Comparison of ENCODE assay signal across 22 cellular contexts in the genomic region with DNA sequence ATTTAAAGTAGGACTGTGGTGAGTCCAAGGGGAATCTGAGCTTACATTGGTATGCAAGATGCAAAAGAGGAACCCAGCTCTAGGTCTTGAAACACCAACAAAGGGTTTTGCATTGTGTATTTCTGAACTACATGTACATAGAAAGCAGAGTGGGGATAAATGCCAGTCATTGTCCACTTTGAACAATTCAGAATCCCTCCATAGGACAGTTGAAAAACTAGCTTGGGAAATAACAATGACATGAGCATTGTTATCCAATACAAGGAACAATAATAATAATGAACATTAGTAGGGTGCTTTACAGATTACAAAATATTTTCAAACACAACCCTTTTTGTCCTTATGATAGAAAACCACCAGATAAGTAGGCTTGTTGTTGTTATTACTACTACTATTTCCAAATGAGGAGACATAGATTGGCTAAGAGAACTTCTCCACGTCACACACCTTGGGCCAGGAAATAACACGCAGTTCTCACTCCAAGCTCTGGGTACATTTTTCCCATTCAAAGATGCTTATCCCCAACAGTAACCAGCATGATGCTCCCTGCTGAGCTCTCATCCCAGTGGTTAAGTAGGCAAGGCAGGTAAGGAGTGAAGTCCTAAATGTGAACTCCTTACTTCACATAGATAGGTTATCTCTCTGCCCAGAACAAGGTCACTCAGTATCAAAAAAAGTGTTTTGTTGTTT. TPM values are rescaled to one million over a fixed set of nuclear protein-coding genes. Genes with fewer than 3 reads are reported as not detected.
A peak's percentile ranks its signal among the peaks of the same experiment; 100 is the strongest.
DNase-seq lines count a peak whose midpoint lies in the region; ATAC-seq, FAIRE-seq and TF ChIP-seq lines count a peak whose summit lies in the region.
"Had no signal": no experiment of that assay in that cellular context is flagged by ENCODE, and none has a peak within 500 bp of the region (broad histone marks: within the 10 kb centered on the region; RNA-seq: fewer than 3 reads in every experiment).

No MANE protein-coding gene starts in this region.

- no peak overlapping the region for H3K18ac ChIP-seq in trophoblast cell (ENCODE audit: low read length)

- H3F3A ChIP-seq in GM23338 (replicated peaks; ENCODE audit: low read depth) = no peaks in the 10 kb centered on the region

- ATAC-seq in HepG2 (no peak), right lobe of liver (no peak), GM23338 (no peak), HG02970 (IDR thresholded peaks at IDR 0.05; ENCODE audit: low FRiP score, unreplicated experiment) (no peak)
- ATAC-seq: A549; CD8-positive, alpha-beta T cell had no signal

- H3K36me3 ChIP-seq in HepG2 (replicated peaks in 1 of 2; ENCODE audit: control insufficient read depth in 1 of 2, insufficient read depth in 2 of 2, low read length in 2 of 2) (no peaks in the 10 kb centered on the region), right lobe of liver (no peaks in the 10 kb centered on the region), trophoblast cell (ENCODE audit: control insufficient read depth in 1 of 2, insufficient read depth in 2 of 2, low read length in 2 of 2) (no peaks in the 10 kb centered on the region), GM23338 (ENCODE audit: insufficient read depth) (no peaks in the 10 kb centered on the region)
- H3K36me3 ChIP-seq: BLaER1 treated with 17β-estradiol and CSF1 and Interleukin-3, amounts not matched to agents 10 nM and 100 nM; HAP-1 had no signal

- H3K4ac ChIP-seq in trophoblast cell (ENCODE audit: low read depth, low read length) = no peak overlapping the region

- H3K9me2 ChIP-seq in GM23338 (ENCODE audit: insufficient read depth) = peaks cover 8% of the 10 kb centered on the region

- no peak overlapping the region for H4K12ac ChIP-seq in trophoblast cell (ENCODE audit: low read depth, low read length)

- no peak overlapping the region for H4K8ac ChIP-seq in trophoblast cell (ENCODE audit: low read depth, low read length)

- BruUV-seq in HepG2 (replicated peaks; lab: Mats Ljungman, UMichigan) = no TSS peak

- H4K91ac ChIP-seq in trophoblast cell (ENCODE audit: low read depth, low read length) = no peak overlapping the region

- H3K27ac Mint-ChIP-seq in GM23338 = no peak overlapping the region
- H3K27ac Mint-ChIP-seq: B cell; CD8-positive, alpha-beta T cell had no signal

- intact Hi-C loops in HepG2 (cut with micrococcal nuclease; ENCODE audit: unreplicated experiment) (no loop called here), right lobe of liver (cut with DNase I) (no loop called here)

- no peaks in the 10 kb centered on the region for H3K4me1 Mint-ChIP-seq in GM23338
- H3K4me1 Mint-ChIP-seq: B cell had no signal

- FAIRE-seq in HepG2 (lab: Jason Lieb, UNC) = no peak
- FAIRE-seq: A549, G401.6, GM12891, GM19239 had no signal

- POLR2A ChIA-PET in HepG2 (lab: Yijun Ruan, JAX) = no interaction called here

- no peak overlapping the region for H2BK5ac ChIP-seq in trophoblast cell (ENCODE audit: low read depth, low read length, poor library complexity)

- no peak overlapping the region for H2AK5ac ChIP-seq in trophoblast cell (ENCODE audit: low read length)

- no peak overlapping the region for H3K27ac ChIP-seq in HepG2 (ENCODE audit: extremely low read length, insufficient read depth, low read length)
- no peak overlapping the region for H3K27ac ChIP-seq in right lobe of liver
- no peak overlapping the region for H3K27ac ChIP-seq in trophoblast cell (ENCODE audit: low read depth, low read length)
- no peak overlapping the region for H3K27ac ChIP-seq in GM23338 (ENCODE audit: low read depth)
- H3K27ac ChIP-seq: 22Rv1; A549; BLaER1 treated with 17β-estradiol and CSF1 and Interleukin-3, amounts not matched to agents 10 nM and 100 nM; HL-60 had no signal

- TF ChIP-seq EP300 in HepG2 (IDR thresholded peaks at IDR 0.05; ENCODE audit: low read depth in 2 of 2, low read length in 2 of 2) (no peak), HepG2 (CRISPR knock-in tag; IDR thresholded peaks at IDR 0.05; ENCODE audit: borderline replicate concordance) (no peak)

- H3K4me3 ChIP-seq in HepG2 (replicated peaks in 1 of 3; ENCODE audit: insufficient read depth in 1 of 3, low read depth in 2 of 3, low read length in 3 of 3) (no peak overlapping the region), right lobe of liver (no peak overlapping the region), trophoblast cell (ENCODE audit: low read depth, low read length) (no peak overlapping the region), GM23338 (no peak overlapping the region)
- H3K4me3 ChIP-seq: A549; BLaER1 treated with 17β-estradiol and CSF1 and Interleukin-3, amounts not matched to agents 10 nM and 100 nM; HAP-1 had no signal

- no peak overlapping the region for H3K4me3 Mint-ChIP-seq in GM23338
- H3K4me3 Mint-ChIP-seq: B cell; CD8-positive, alpha-beta T cell had no signal

- H2AFZ ChIP-seq in HepG2 (ENCODE audit: low read length) (no peak overlapping the region), trophoblast cell (ENCODE audit: insufficient read depth, low read length, poor library complexity) (no peak overlapping the region), GM23338 (no peak overlapping the region)

- TF ChIP-seq CTCF in HepG2 (CRISPR knock-in tag; IDR thresholded peaks at IDR 0.05) (no peak), right lobe of liver (IDR thresholded peaks at IDR 0.05) (no peak), GM23338 (conservative IDR thresholded peaks at IDR 0.05; ENCODE audit: low read depth in 2 of 2) (no peak)

- H3K9ac ChIP-seq in HepG2 (ENCODE audit: insufficient read depth, low read depth, low read length) (no peak overlapping the region), trophoblast cell (ENCODE audit: low read length) (no peak overlapping the region)
- H3K9ac ChIP-seq: BLaER1 treated with 17β-estradiol and CSF1 and Interleukin-3, amounts not matched to agents 10 nM and 100 nM had no signal

- in situ Hi-C loops in HepG2 (cut with HindIII; ENCODE audit: extremely low pct_ligation_motif_present, low pct_unique_long_range_greater_than_20kb) = no loop called here

- H4K20me1 ChIP-seq in HepG2 (ENCODE audit: insufficient read depth, low read length) = no peaks in the 10 kb centered on the region
- no peaks in the 10 kb centered on the region for H4K20me1 ChIP-seq in GM23338 (replicated peaks; ENCODE audit: insufficient read depth)
- H4K20me1 ChIP-seq: BLaER1 treated with 17β-estradiol and CSF1 and Interleukin-3, amounts not matched to agents 10 nM and 100 nM had no signal

- no peak overlapping the region for H3K14ac ChIP-seq in trophoblast cell (ENCODE audit: low read length)

- DNase-seq in HepG2 (ENCODE audit: low spot score) (no peak), right lobe of liver (no peak), inferior parietal cortex (ENCODE audit: extremely low spot score) (peak; percentile 16), trophoblast cell (peak; percentile 62 to 91), NCI-H82 (lab: John Stamatoyannopoulos, UW) (no peak), GM23338 (ENCODE audit: low spot score) (no peak)
- no peak for DNase-seq in activated CD4-positive, alpha-beta T cell treated with anti-CD3 and anti-CD28 coated beads, Interleukin-2, amount 50 U/mL, for 4 hours
- DNase-seq: Calu3; CD8-positive, alpha-beta T cell; DMS 273 treated with DMSO at 0.1 percent for 48 hours; DMS53; IMR-90 had no signal

- TF ChIP-seq RAD21 in HepG2 (CRISPR knock-in tag; IDR thresholded peaks at IDR 0.05) = no peak

- 37% methylated on average over 2 of the region's 2 CpGs for WGBS in HepG2 (ENCODE audit: low lambda C conversion rate)
- WGBS in right lobe of liver (ENCODE audit: insufficient coverage, low coverage, low lambda C conversion rate, missing lambda C conversion rate) = 75% methylated on average over 2 of the region's 2 CpGs
- no CpG with 5 or more reads among the region's 2 CpGs for whole genome bisulfite sequencing in trophoblast cell (ENCODE audit: extremely low coverage, insufficient coverage, insufficient read length)

- no peak overlapping the region for H2BK120ac ChIP-seq in trophoblast cell (ENCODE audit: insufficient read depth, low read length, poor library complexity)

- H3K4me1 ChIP-seq in HepG2 (ENCODE audit: insufficient read depth, low read length) (no peaks in the 10 kb centered on the region), right lobe of liver (no peaks in the 10 kb centered on the region), trophoblast cell (ENCODE audit: control insufficient read depth in 1 of 2, insufficient read depth in 2 of 2, low read length in 2 of 2) (no peaks in the 10 kb centered on the region), GM23338 (ENCODE audit: insufficient read depth) (no peaks in the 10 kb centered on the region)
- H3K4me1 ChIP-seq: A549; BLaER1 treated with 17β-estradiol and CSF1 and Interleukin-3, amounts not matched to agents 10 nM and 100 nM had no signal

- no peaks in the 10 kb centered on the region for H3K79me2 ChIP-seq in HepG2 (ENCODE audit: insufficient read depth, low read length)
- no peaks in the 10 kb centered on the region for H3K79me2 ChIP-seq in trophoblast cell (ENCODE audit: control insufficient read depth, insufficient read depth, low read length, poor library complexity)
- no peaks in the 10 kb centered on the region for H3K79me2 ChIP-seq in GM23338 (replicated peaks; ENCODE audit: insufficient read depth)

- no peak overlapping the region for H3K23ac ChIP-seq in trophoblast cell (ENCODE audit: low read length)

- H3K4me2 ChIP-seq in HepG2 (ENCODE audit: low read depth, low read length) (no peak overlapping the region), trophoblast cell (ENCODE audit: low read length) (no peak overlapping the region), GM23338 (no peak overlapping the region)
- H3K4me2 ChIP-seq: A549; BLaER1 treated with 17β-estradiol and CSF1 and Interleukin-3, amounts not matched to agents 10 nM and 100 nM had no signal

- no peaks in the 10 kb centered on the region for H3K9me3 Mint-ChIP-seq in GM23338
- H3K9me3 Mint-ChIP-seq: CD8-positive, alpha-beta T cell had no signal

- H3K27me3 Mint-ChIP-seq in GM23338 (ENCODE audit: insufficient read depth, low read depth, poor library complexity) = no peaks in the 10 kb centered on the region

- H3K27me3 ChIP-seq in HepG2 (ENCODE audit: control insufficient read depth in 1 of 2, insufficient read depth in 2 of 2, low read length in 2 of 2) (no peaks in the 10 kb centered on the region), right lobe of liver (no peaks in the 10 kb centered on the region), trophoblast cell (ENCODE audit: insufficient read depth, low read length) (no peaks in the 10 kb centered on the region), GM23338 (ENCODE audit: insufficient read depth) (no peaks in the 10 kb centered on the region)
- H3K27me3 ChIP-seq: BLaER1 treated with 17β-estradiol and CSF1 and Interleukin-3, amounts not matched to agents 10 nM and 100 nM had no signal

- H3K9me3 ChIP-seq in HepG2 (ENCODE audit: low read length) = no peaks in the 10 kb centered on the region
- no peaks in the 10 kb centered on the region for H3K9me3 ChIP-seq in right lobe of liver
- H3K9me3 ChIP-seq in trophoblast cell (ENCODE audit: insufficient read depth, low read depth, low read length) = no peaks in the 10 kb centered on the region
- H3K9me3 ChIP-seq: A549, HAP-1 had no signal

- CTCF ChIA-PET in HepG2 (lab: Yijun Ruan, JAX; ENCODE audit: low intra/inter-chr PET ratio, low total read pairs) = no interaction called here

- H2BK12ac ChIP-seq in trophoblast cell (ENCODE audit: low read length) = no peak overlapping the region

- no peaks in the 10 kb centered on the region for H3K79me1 ChIP-seq in trophoblast cell (ENCODE audit: low read length)

- TF ChIP-seq POLR2A in HepG2 (IDR thresholded peaks at IDR 0.05; ENCODE audit: insufficient read depth in 1 of 2, low read depth in 2 of 2, low read length in 2 of 2) = no peak
- TF ChIP-seq POLR2A in right lobe of liver (IDR thresholded peaks at IDR 0.05) = no peak

- no peaks in the 10 kb centered on the region for H3K36me3 Mint-ChIP-seq in GM23338 (ENCODE audit: low read depth)
- H3K36me3 Mint-ChIP-seq: CD8-positive, alpha-beta T cell had no signal

RNA-seq across cellular contexts. Expression of gene RASSF8, which starts 51.7 kb away (rescaled TPM):
- 9.2 and 10.4 TPM in 2 replicates for total RNA-seq in HepG2 (2016; rRNA removed; fragmentation: Illumina TruSeq; extraction: Trizol)
- 4.9 and 5.8 TPM in 2 replicates for total RNA-seq in HepG2 (2016; cell fraction: cytosol; rRNA removed; fragmentation: Illumina TruSeq; extraction: Trizol; ENCODE audit: low read depth)
- 7.7 and 12.0 TPM in 2 replicates for total RNA-seq in HepG2 (2016; cell fraction: insoluble cytoplasmic fraction; rRNA removed; fragmentation: Illumina TruSeq; extraction: Trizol)
- total RNA-seq in HepG2 (2016; cell fraction: membrane; rRNA removed; fragmentation: Illumina TruSeq; extraction: Trizol) = 6.1 and 7.6 TPM in 2 replicates
- 6.3 and 6.7 TPM in 2 replicates for total RNA-seq in HepG2 (2016; cell fraction: nucleus; rRNA removed; fragmentation: Illumina TruSeq; extraction: Trizol)
- 0.54 and 0.82 TPM in 2 replicates for polyA plus RNA-seq in HepG2 (2011; rRNA removed)
- polyA plus RNA-seq in HepG2 (2011; cell fraction: cytosol; rRNA removed) = 0.25 and 0.50 TPM in 2 replicates
- polyA plus RNA-seq in HepG2 (2011; cell fraction: nucleus; rRNA removed) = 0.14 and 0.16 TPM in 2 replicates
- polyA plus RNA-seq in HepG2 (2012) = 0.51 and 0.57 TPM in 2 replicates
- 0.34 and 0.36 TPM in 2 replicates for polyA plus RNA-seq in HepG2 (2016; cell fraction: cytosol; fragmentation: Illumina TruSeq; extraction: Trizol; ENCODE audit: low read depth)
- polyA plus RNA-seq in HepG2 (2016; cell fraction: insoluble cytoplasmic fraction; fragmentation: Illumina TruSeq; extraction: Trizol; ENCODE audit: low read depth) = 3.8 and 4.0 TPM in 2 replicates
- polyA plus RNA-seq in HepG2 (2016; cell fraction: membrane; fragmentation: Illumina TruSeq; extraction: Trizol; ENCODE audit: low read depth) = 0.88 and 0.97 TPM in 2 replicates
- 2.9 and 3.3 TPM in 2 replicates for polyA plus RNA-seq in HepG2 (2016; cell fraction: nucleus; fragmentation: Illumina TruSeq; extraction: Trizol; ENCODE audit: insufficient read depth, low read depth)
- polyA minus RNA-seq in HepG2 (2011; rRNA and poly(A)+ RNA removed; ENCODE audit: low replicate concordance) = 0.74 and 52.7 TPM in 2 replicates
- 1.1 and 3.2 TPM in 2 replicates for polyA minus RNA-seq in HepG2 (2011; cell fraction: cytosol; rRNA and poly(A)+ RNA removed)
- polyA minus RNA-seq in HepG2 (2011; cell fraction: nucleus; rRNA and poly(A)+ RNA removed) = 3.4 and 3.5 TPM in 2 replicates
- 10 to 100 TPM in 1 of 6 experiments, 1 to 10 TPM in 5; 3.9 to 12.4 (median 7.3) TPM for total RNA-seq in right lobe of liver
- 19.0 and 19.7 TPM in 2 replicates for polyA plus RNA-seq in trophoblast cell (2013)
- total RNA-seq in GM23338 (2014; rRNA removed; shearing (Covaris generic)) = 30.6 and 30.8 TPM in 2 replicates
- polyA plus RNA-seq in GM23338 (2016; fragmentation: Nextera tagmentation; extraction: Ambion mirVana) = 11.5 and 13.4 TPM in 2 replicates

Comparison
In these comparisons a context has a peak if more than half of its experiments do, and no peak if none do; other contexts are left out.
1. DNase-seq: peak in inferior parietal cortex (single experiment) and trophoblast cell (2 of 2); none in HepG2 (single experiment), right lobe of liver (0 of 3), NCI-H82 (single experiment), GM23338 (single experiment) and activated CD4-positive, alpha-beta T cell treated with anti-CD3 and anti-CD28 coated beads, Interleukin-2, amount 50 U/mL, for 4 hours (0 of 2).